In the genomic region with DNA sequence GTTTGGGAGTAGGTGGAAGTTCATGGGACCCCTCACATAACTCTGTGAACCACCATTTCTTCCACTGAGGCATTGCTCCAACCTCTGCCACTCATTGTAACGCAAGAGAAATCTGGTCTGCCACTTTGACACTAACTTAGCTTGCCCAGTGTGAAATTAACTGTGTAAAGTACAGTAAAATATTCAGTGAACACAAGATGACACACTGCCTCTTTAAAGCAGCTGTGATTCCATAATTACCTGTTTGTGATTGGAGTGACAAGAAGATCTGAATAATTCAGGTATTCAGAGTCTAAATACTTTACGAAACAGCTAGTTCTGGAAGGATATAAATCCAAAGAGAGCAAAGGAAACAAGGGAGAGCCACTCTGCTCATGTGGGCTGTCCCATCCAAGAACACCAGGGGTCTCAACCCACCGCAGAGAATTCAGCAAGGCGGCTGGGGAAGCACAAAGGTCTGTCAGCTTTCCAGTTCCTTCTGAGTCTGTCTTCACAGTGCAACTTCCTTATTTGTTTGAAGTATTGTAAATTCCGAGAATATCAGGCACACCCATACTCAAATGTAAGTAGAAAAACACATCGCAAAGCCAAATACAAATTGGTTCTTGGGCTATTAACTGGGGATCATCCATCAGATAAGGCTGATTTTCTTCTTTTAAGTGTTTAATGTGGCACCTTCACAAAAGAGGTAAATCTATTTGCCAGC, we compare ENCODE assay signal across 11 cellular contexts.
DNase-seq lines count a peak whose midpoint lies in the region; ATAC-seq, FAIRE-seq and TF ChIP-seq lines count a peak whose summit lies in the region.
"Had no signal": no experiment of that assay in that cellular context is flagged by ENCODE, and none has a peak within 500 bp of the region (broad histone marks: within the 10 kb centered on the region; RNA-seq: fewer than 3 reads in every experiment).

No MANE protein-coding gene starts in this region.

- H3K9ac ChIP-seq in endodermal cell (ENCODE audit: extremely low read depth, low read length, poor library complexity, severe bottlenecking) = no peak overlapping the region

- no peak overlapping the region for H3K4me3 Mint-ChIP-seq in endodermal cell
- H3K4me3 Mint-ChIP-seq in naive thymus-derived CD4-positive, alpha-beta T cell = peak overlapping the region; percentile 50 to 86 (median 78)

- H3K36me3 Mint-ChIP-seq in endodermal cell (ENCODE audit: low read depth) = peaks cover 2% of the 10 kb centered on the region
- H3K36me3 Mint-ChIP-seq in naive thymus-derived CD4-positive, alpha-beta T cell = peaks cover 0 to 6% (median 4%) of the 10 kb centered on the region in 5 donors

- H3K4me1 Mint-ChIP-seq in endodermal cell = peaks cover 21% of the 10 kb centered on the region
- H3K4me1 Mint-ChIP-seq in naive thymus-derived CD4-positive, alpha-beta T cell = peaks cover 42 to 77% (median 60%) of the 10 kb centered on the region in 7 donors

- ATAC-seq in naive thymus-derived CD4-positive, alpha-beta T cell = peak; percentile 73
- no peak for ATAC-seq in HG03097 (IDR thresholded peaks at IDR 0.05; ENCODE audit: low FRiP score, unreplicated experiment)

- H3K9me3 ChIP-seq in endodermal cell (ENCODE audit: control insufficient read depth, low read length) = no peaks in the 10 kb centered on the region
- no peaks in the 10 kb centered on the region for H3K9me3 ChIP-seq in naive thymus-derived CD4-positive, alpha-beta T cell (ENCODE audit: control insufficient read depth in 2 of 3, low read length in 3 of 3)

- no peaks in the 10 kb centered on the region for H3K27me3 ChIP-seq in endodermal cell (ENCODE audit: control insufficient read depth, insufficient read depth, low read length, poor library complexity, severe bottlenecking)
- H3K27me3 ChIP-seq in naive thymus-derived CD4-positive, alpha-beta T cell (ENCODE audit: control insufficient read depth in 2 of 2, insufficient read depth in 2 of 2, low read length in 2 of 2) = no peaks in the 10 kb centered on the region

- H3K4me3 ChIP-seq in NB4 (ENCODE audit: low read depth, low read length) (no peak overlapping the region), endodermal cell (ENCODE audit: low read length) (no peak overlapping the region)
- H3K4me3 ChIP-seq in naive thymus-derived CD4-positive, alpha-beta T cell (ENCODE audit: low read length) = peak overlapping the region; percentile 14

- intact Hi-C loops in naive thymus-derived CD4-positive, alpha-beta T cell (cut with micrococcal nuclease) = loop anchor here in 1 of 2 donors (5.0 kb wide), 1 partner anchor 37 kb away; no protein-coding TSS in a partner anchor

- H3K27me3 Mint-ChIP-seq in endodermal cell (ENCODE audit: insufficient read depth) = no peaks in the 10 kb centered on the region
- no peaks in the 10 kb centered on the region for H3K27me3 Mint-ChIP-seq in naive thymus-derived CD4-positive, alpha-beta T cell

- TF ChIP-seq POLR2A in NB4 (IDR thresholded peaks at IDR 0.05; ENCODE audit: extremely low read depth, insufficient read length) = no peak

- TF ChIP-seq CTCF in NB4 (IDR thresholded peaks at IDR 0.05; ENCODE audit: low read depth, low read length) (no peak), endodermal cell (conservative IDR thresholded peaks at IDR 0.05) (peak; percentile 70), D721Med (IDR thresholded peaks at IDR 0.05; ENCODE audit: insufficient read depth, missing control alignments) (no peak)

- H3K27ac ChIP-seq in endodermal cell (ENCODE audit: low read depth, low read length) = no peak overlapping the region
- peak overlapping the region; percentile 44 for H3K27ac ChIP-seq in naive thymus-derived CD4-positive, alpha-beta T cell (ENCODE audit: low read depth, low read length)

- POLR2A ChIA-PET in naive thymus-derived CD4-positive, alpha-beta T cell (lab: Charles Lee) = interaction anchor here (0.6 to 0.9 kb wide), 3 partner anchors 11 to 354 kb away, joined by 3 to 4 read pairs (median 3); no protein-coding TSS in a partner anchor

- H3K4me1 ChIP-seq in endodermal cell (ENCODE audit: control insufficient read depth, insufficient read depth, low read length) = peaks cover 5% of the 10 kb centered on the region
- peaks cover 0 to 44% of the 10 kb centered on the region in 2 donors for H3K4me1 ChIP-seq in naive thymus-derived CD4-positive, alpha-beta T cell (ENCODE audit: control insufficient read depth in 2 of 2, insufficient read depth in 2 of 2, low read length in 2 of 2)

- CTCF ChIA-PET in naive thymus-derived CD4-positive, alpha-beta T cell (lab: Charles Lee) = no interaction called here

- no peaks in the 10 kb centered on the region for H3K36me3 ChIP-seq in endodermal cell (ENCODE audit: control insufficient read depth, insufficient read depth, low read length)
- H3K36me3 ChIP-seq in naive thymus-derived CD4-positive, alpha-beta T cell (ENCODE audit: control insufficient read depth in 2 of 3, insufficient read depth in 3 of 3, low read length in 3 of 3) = no peaks in the 10 kb centered on the region

- no peaks in the 10 kb centered on the region for H3K9me3 Mint-ChIP-seq in endodermal cell
- H3K9me3 Mint-ChIP-seq in naive thymus-derived CD4-positive, alpha-beta T cell = peaks cover 0 to 1% (median 0%) of the 10 kb centered on the region in 11 donors

- no peak for FAIRE-seq in D721Med (lab: Jason Lieb, UNC)
- FAIRE-seq: endometrium had no signal

- 68 to 87% methylated on average over 2 to 6 of the region's 6 CpGs for WGBS in endodermal cell (ENCODE audit: insufficient coverage in 1 of 2, insufficient read length in 1 of 2), 2 experiments

- no peak overlapping the region for H3K27ac Mint-ChIP-seq in endodermal cell
- H3K27ac Mint-ChIP-seq in naive thymus-derived CD4-positive, alpha-beta T cell = peak overlapping the region; percentile 58 to 99 (median 87)

- DNase-seq in CD1c-positive myeloid dendritic cell (ENCODE audit: extremely low spot score) (peak; percentile 85), NB4 (ENCODE audit: low read depth) (peak; percentile 64), endodermal cell (peak; percentile 74), HK-2 (ENCODE audit: unreplicated experiment) (no peak), NCI-H82 (lab: John Stamatoyannopoulos, UW) (no peak), D721Med (ENCODE audit: insufficient read length, low spot score) (no peak)
- DNase-seq in naive thymus-derived CD4-positive, alpha-beta T cell = peak in 7 of 9 donors; percentile 9 to 47 (median 31)
- DNase-seq: stimulated activated CD4-positive, alpha-beta T cell treated with anti-CD3 and anti-CD28 coated beads, Interleukin-2, amount 100 ng/mL, for 24 hours; SW 1271 had no signal

Comparison
In these comparisons a context has a peak if more than half of its experiments do, and no peak if none do; other contexts are left out.
1. DNase-seq: peak in CD1c-positive myeloid dendritic cell (single experiment), NB4 (single experiment), endodermal cell (single experiment) and naive thymus-derived CD4-positive, alpha-beta T cell (7 of 9); none in HK-2 (single experiment), NCI-H82 (single experiment) and D721Med (single experiment).